13 cellular contexts compared by ENCODE assay signal in genomic region chr9:108551030-108551964, GRCh38.
A peak's percentile ranks its signal among the peaks of the same experiment; 100 is the strongest.
DNase-seq lines count a peak whose midpoint lies in the region; ATAC-seq, FAIRE-seq and TF ChIP-seq lines count a peak whose summit lies in the region.
"Had no signal": no experiment of that assay in that cellular context is flagged by ENCODE, and none has a peak within 500 bp of the region (broad histone marks: within the 10 kb centered on the region; RNA-seq: fewer than 3 reads in every experiment).

No MANE protein-coding gene starts in this region.

- FAIRE-seq in bronchial epithelial cell (lab: Jason Lieb, UNC) = peak; percentile 100

- POLR2A ChIA-PET in BJ (lab: Charles Lee) = interaction anchor here (0.6 to 0.7 kb wide), 2 partner anchors 16 to 90 kb away, joined by 3 to 5 read pairs; no protein-coding TSS in a partner anchor

- H4K91ac ChIP-seq in neuronal stem cell (ENCODE audit: low read depth, low read length, poor library complexity) = no peak overlapping the region

- H3K36me3 ChIP-seq in BJ (ENCODE audit: control insufficient read depth, insufficient read depth, low read length) (no peaks in the 10 kb centered on the region), bronchial epithelial cell (ENCODE audit: control insufficient read depth, insufficient read depth, low read length) (no peaks in the 10 kb centered on the region), neuronal stem cell (replicated peaks in 1 of 2; ENCODE audit: control insufficient read depth in 2 of 2, insufficient read depth in 2 of 2, low read length in 2 of 2) (no peaks in the 10 kb centered on the region)
- H3K36me3 ChIP-seq: heart left ventricle had no signal

- H3K9me3 ChIP-seq in neuronal stem cell (replicated peaks in 1 of 2; ENCODE audit: control insufficient read depth in 2 of 2, insufficient read depth in 1 of 2, low read depth in 1 of 2, low read length in 2 of 2) = no peaks in the 10 kb centered on the region
- H3K9me3 ChIP-seq: heart left ventricle had no signal

- H2AFZ ChIP-seq in neuronal stem cell (ENCODE audit: low read length) = no peak overlapping the region
- H2AFZ ChIP-seq: parathyroid adenoma had no signal

- H2BK120ac ChIP-seq in neuronal stem cell (ENCODE audit: low read depth, low read length) = no peak overlapping the region

- no peak for ATAC-seq in HG02763 (IDR thresholded peaks at IDR 0.05; ENCODE audit: unreplicated experiment)
- no peak for ATAC-seq in GM21786 (IDR thresholded peaks at IDR 0.05; ENCODE audit: unreplicated experiment)
- ATAC-seq: heart left ventricle had no signal

- TF ChIP-seq CTCF in BJ (IDR thresholded peaks at IDR 0.05; ENCODE audit: insufficient read depth, low read depth, low read length) (no peak), bronchial epithelial cell (IDR thresholded peaks at IDR 0.05; ENCODE audit: insufficient read depth, low read length, severe bottlenecking) (no peak)

- no peak overlapping the region for H2BK5ac ChIP-seq in neuronal stem cell (ENCODE audit: low read length)

- no peak overlapping the region for H2BK15ac ChIP-seq in neuronal stem cell (ENCODE audit: low read length)

- CTCF ChIA-PET in BJ (lab: Yijun Ruan, JAX) = interaction anchor here (1.0 to 2.0 kb wide), 3 partner anchors 14 to 1086 kb away, joined by 3 to 4 read pairs (median 3); no protein-coding TSS in a partner anchor

- H3K4me1 ChIP-seq in neuronal stem cell (ENCODE audit: control insufficient read depth in 2 of 2, insufficient read depth in 1 of 2, low read depth in 1 of 2, low read length in 2 of 2) = peaks cover 0 to 11% of the 10 kb centered on the region in 2 donors
- H3K4me1 ChIP-seq: parathyroid adenoma had no signal

- no peak overlapping the region for H2AK5ac ChIP-seq in neuronal stem cell (ENCODE audit: low read depth, low read length)

- H3K4ac ChIP-seq in neuronal stem cell (ENCODE audit: low read length) = no peak overlapping the region

- H2BK12ac ChIP-seq in neuronal stem cell (ENCODE audit: low read length) = no peak overlapping the region

- DNase-seq in BJ (ENCODE audit: low read depth) (peak; percentile 65), MV-4-11 (lab: John Stamatoyannopoulos, UW) (peak; percentile 57), bronchial epithelial cell (ENCODE audit: low read depth) (peak; percentile 100), neuronal stem cell (ENCODE audit: low spot score) (no peak), NCI-H510A treated with DMSO at 0.1 percent for 48 hours (lab: John Stamatoyannopoulos, UW) (no peak), SHP77 treated with DMSO at 0.1 percent for 48 hours (lab: John Stamatoyannopoulos, UW) (no peak)
- DNase-seq: activated naive CD4-positive, alpha-beta T cell treated with anti-CD3 and anti-CD28 coated beads, Interleukin-2, amount 50 U/mL, for 16 hours; DMS53; heart left ventricle; stimulated activated naive CD4-positive, alpha-beta T cell treated with Interleukin-2 at 50 U/mL for 16 hours had no signal

- peak overlapping the region; percentile 1 for H3K18ac ChIP-seq in neuronal stem cell (ENCODE audit: low read length)

- H3K14ac ChIP-seq in neuronal stem cell (ENCODE audit: low read length) = no peak overlapping the region

- H3K4me2 ChIP-seq in neuronal stem cell (ENCODE audit: insufficient read depth, low read length, poor library complexity, severe bottlenecking) = peak overlapping the region; percentile 26

- H3K4me3 ChIP-seq in BJ (ENCODE audit: low read depth, low read length) (no peak overlapping the region), bronchial epithelial cell (ENCODE audit: low read depth, low read length) (no peak overlapping the region), neuronal stem cell (ENCODE audit: low read length in 2 of 2) (no peak overlapping the region)
- H3K4me3 ChIP-seq: heart left ventricle had no signal

- H3K27me3 ChIP-seq in BJ (ENCODE audit: control insufficient read depth, insufficient read depth, low read length) (no peaks in the 10 kb centered on the region), bronchial epithelial cell (ENCODE audit: control insufficient read depth, insufficient read depth, low read length) (no peaks in the 10 kb centered on the region), neuronal stem cell (ENCODE audit: control insufficient read depth in 3 of 3, insufficient read depth in 3 of 3, low read depth in 1 of 3, low read length in 3 of 3) (no peaks in the 10 kb centered on the region)
- H3K27me3 ChIP-seq: heart left ventricle had no signal

- H3K9ac ChIP-seq in neuronal stem cell (ENCODE audit: low read depth, low read length, poor library complexity) = no peak overlapping the region
- H3K9ac ChIP-seq: parathyroid adenoma had no signal

- no peak overlapping the region for H4K8ac ChIP-seq in neuronal stem cell (ENCODE audit: low read depth, low read length)

- no peaks in the 10 kb centered on the region for H3K79me1 ChIP-seq in neuronal stem cell (ENCODE audit: low read depth, low read length)

- no CpG with 5 or more reads among the region's 13 CpGs for WGBS in neuronal stem cell (ENCODE audit: extremely low coverage in 2 of 2, insufficient read length in 2 of 2, insufficient replicate concordance in 1 of 2), 2 donors

- H3K23ac ChIP-seq in neuronal stem cell (ENCODE audit: low read depth, low read length, poor library complexity) = no peak overlapping the region

- no peak overlapping the region for H3K27ac ChIP-seq in neuronal stem cell (replicated peaks; ENCODE audit: low read length)
- H3K27ac ChIP-seq: heart left ventricle, parathyroid adenoma had no signal

Comparison
In these comparisons a context has a peak if more than half of its experiments do, and no peak if none do; other contexts are left out.
1. DNase-seq: peak in BJ (single experiment), MV-4-11 (single experiment) and bronchial epithelial cell (single experiment); none in neuronal stem cell (single experiment), NCI-H510A treated with DMSO at 0.1 percent for 48 hours (single experiment) and SHP77 treated with DMSO at 0.1 percent for 48 hours (single experiment).